In genomic region chr20:36483919-36484808, GRCh38 we compare ENCODE assay signal across 9 cellular contexts. TPM values are rescaled to one million over a fixed set of nuclear protein-coding genes. Genes with fewer than 3 reads are reported as not detected.
DNase-seq lines count a peak whose midpoint lies in the region; ATAC-seq and TF ChIP-seq lines count a peak whose summit lies in the region.
"Had no signal": no experiment of that assay in that cellular context is flagged by ENCODE, and none has a peak within 500 bp of the region (broad histone marks: within the 10 kb centered on the region; RNA-seq: fewer than 3 reads in every experiment).

No MANE protein-coding gene starts in this region.

- H3K27me3 ChIP-seq in AG04450 (ENCODE audit: control insufficient read depth, insufficient read depth, low read length) (no peaks in the 10 kb centered on the region), vagina (no peaks in the 10 kb centered on the region)

- H3K9me3 ChIP-seq in AG04450 (ENCODE audit: control insufficient read depth, insufficient read depth, low read length) (no peaks in the 10 kb centered on the region), vagina (no peaks in the 10 kb centered on the region)

- ATAC-seq in left lobe of liver: peak; percentile 24
- ATAC-seq in GM19328 (IDR thresholded peaks at IDR 0.05; ENCODE audit: unreplicated experiment): no peak
- no peak for ATAC-seq in GM18498 (IDR thresholded peaks at IDR 0.05; ENCODE audit: unreplicated experiment)

- no peak overlapping the region for H3K4me3 ChIP-seq in AG04450 (ENCODE audit: low read depth, low read length)
- H3K4me3 ChIP-seq in vagina: no peak overlapping the region

- peaks cover 80% of the 10 kb centered on the region for H3K4me1 ChIP-seq in vagina

- TF ChIP-seq CTCF in AG04450 (IDR thresholded peaks at IDR 0.05; ENCODE audit: low read depth, low read length) (no peak), vagina (IDR thresholded peaks at IDR 0.05) (no peak)

- H3K36me3 ChIP-seq in vagina: no peaks in the 10 kb centered on the region

- intact Hi-C loops in vagina (cut with DNase I): no loop called here

- no peak for TF ChIP-seq POLR2A in vagina (IDR thresholded peaks at IDR 0.05)

- CTCF ChIA-PET in AG04450 (lab: Charles Lee): no interaction called here

- peak overlapping the region; percentile 68 for H3K27ac ChIP-seq in AG04450 (ENCODE audit: low read depth, low read length)
- no peak overlapping the region for H3K27ac ChIP-seq in vagina

- POLR2A ChIA-PET in AG04450 (lab: Yijun Ruan, JAX): interaction anchor here (1.4 kb wide), 1 partner anchor 21 kb away, joined by 5 read pairs; no protein-coding TSS in a partner anchor

- DNase-seq in AG04450 (ENCODE audit: low read depth, low spot score): no peak
- peak; percentile 59 for DNase-seq in HT1080 (ENCODE audit: low read depth)
- DNase-seq in astrocyte of the hippocampus (ENCODE audit: low read depth, low spot score): peak; percentile 30
- no peak for DNase-seq in left lobe of liver (ENCODE audit: low spot score)
- no peak for DNase-seq in vagina (ENCODE audit: extremely low spot score in 2 of 2)
- no peak for DNase-seq in SK-N-DZ (ENCODE audit: low spot score)
- DNase-seq: activated CD4-positive, alpha-beta T cell treated with anti-CD3 and anti-CD28 coated beads, Interleukin-2, amount 50 U/mL, for 48 hours had no signal

RNA-seq across cellular contexts. Expression of gene MYL9, which starts 57.2 kb away (rescaled TPM):
- 273 and 380 TPM in 2 replicates for polyA plus RNA-seq in AG04450 (2011; rRNA removed)
- 338 and 442 TPM in 2 replicates for polyA minus RNA-seq in AG04450 (2011; rRNA and poly(A)+ RNA removed)
- 3.8 and 10.0 TPM in 2 replicates for total RNA-seq in HT1080 (2014; rRNA removed; shearing (Covaris generic))
- polyA plus RNA-seq in HT1080 (2015; cell fraction: cytosol; rRNA removed): 23.2 and 24.7 TPM in 2 replicates
- 10.6 and 10.7 TPM in 2 replicates for polyA plus RNA-seq in HT1080 (2015; cell fraction: nucleus; rRNA removed)
- total RNA-seq in left lobe of liver (22.8 TPM), vagina (246 TPM)
- not detected in 2 replicates for polyA plus RNA-seq in SK-N-DZ (2014; cell fraction: cytosol; rRNA removed)
- not detected in 2 replicates for polyA plus RNA-seq in SK-N-DZ (2014; cell fraction: nucleus; rRNA removed)

Comparison
In these comparisons a context has a peak if more than half of its experiments do, and no peak if none do; other contexts are left out.
1. DNase-seq: peak in HT1080 (single experiment) and astrocyte of the hippocampus (single experiment); none in AG04450 (single experiment), left lobe of liver (single experiment), vagina (0 of 2) and SK-N-DZ (single experiment).
2. RNA of gene MYL9, which starts 57.2 kb away (total RNA-seq): 246 TPM in vagina (single experiment); 22.8 TPM in left lobe of liver (single experiment) and 3.8 to 10.0 TPM in HT1080; every median in the first group is over 10 times any median in the second.